9 cellular contexts compared by ENCODE assay signal in genomic region chr7:40134428-40135423, GRCh38. TPM values are rescaled to one million over a fixed set of nuclear protein-coding genes. Genes with fewer than 3 reads are reported as not detected.
DNase-seq lines count a peak whose midpoint lies in the region; ATAC-seq and TF ChIP-seq lines count a peak whose summit lies in the region.
"Had no signal": no experiment of that assay in that cellular context is flagged by ENCODE, and none has a peak within 500 bp of the region (broad histone marks: within the 10 kb centered on the region; RNA-seq: fewer than 3 reads in every experiment).

MPLKIP (minus strand) TSS chr7:40134622; CDS start chr7:40134567, 55 bp downstream.
SUGCT (plus strand) TSS chr7:40135005.

- WGBS in mammary epithelial cell (ENCODE audit: low coverage, missing lambda C conversion rate): 2% methylated on average over 15 of the region's 90 CpGs
- WGBS in smooth muscle cell (ENCODE audit: low lambda C conversion rate): 2% methylated on average over 79 of the region's 90 CpGs

- H3K9me3 Mint-ChIP-seq in immature natural killer cell: peaks cover 0 to 2% (median 0%) of the 10 kb centered on the region in 6 donors

- no peaks in the 10 kb centered on the region for H4K20me1 ChIP-seq in mammary epithelial cell (ENCODE audit: insufficient read depth, low read length)
- peaks cover 30% of the 10 kb centered on the region for H4K20me1 ChIP-seq in smooth muscle cell (ENCODE audit: low read depth)

- CTCF ChIA-PET in mammary epithelial cell (lab: Charles Lee; ENCODE audit: low non-redundant PET): interaction anchor here (0.6 kb wide), 1 partner anchor 60 kb away, joined by 3 read pairs; no protein-coding TSS in a partner anchor

- H3K4me3 ChIP-seq in WERI-Rb-1 (ENCODE audit: low read depth, low read length): peak within 1 kb of the TSS; percentile 90
- peak within 1 kb of the TSS; percentile 72 to 96 (median 80) for H3K4me3 ChIP-seq in mammary epithelial cell (replicated peaks in 1 of 3; ENCODE audit: insufficient read depth in 1 of 3, low read depth in 2 of 3, low read length in 3 of 3)
- H3K4me3 ChIP-seq in smooth muscle cell: peak within 1 kb of the TSS; percentile 75

- H3K9me3 ChIP-seq in WERI-Rb-1 (ENCODE audit: severe bottlenecking): no peaks in the 10 kb centered on the region
- no peaks in the 10 kb centered on the region for H3K9me3 ChIP-seq in mammary epithelial cell (replicated peaks; ENCODE audit: insufficient read depth, low read length)
- H3K9me3 ChIP-seq in smooth muscle cell (replicated peaks; ENCODE audit: low read depth): no peaks in the 10 kb centered on the region

- H3K36me3 Mint-ChIP-seq in immature natural killer cell: no peaks in the 10 kb centered on the region

- H3K27ac ChIP-seq in WERI-Rb-1: peak within 1 kb of the TSS; percentile 98
- peak within 1 kb of the TSS; percentile 88 for H3K27ac ChIP-seq in mammary epithelial cell (ENCODE audit: insufficient read depth, low read depth, low read length)
- peak within 1 kb of the TSS; percentile 77 for H3K27ac ChIP-seq in smooth muscle cell (ENCODE audit: low read depth)

- peaks cover 30 to 41% of the 10 kb centered on the region in 2 donors for H3K4me1 Mint-ChIP-seq in immature natural killer cell

- dilution Hi-C loops in mammary epithelial cell (cut with HindIII; ENCODE audit: low sequenced_read_pairs): no loop called here

- in situ Hi-C loops in mammary epithelial cell (cut with MboI; ENCODE audit: low sequenced_read_pairs in 2 of 2): no loop called here

- intact Hi-C loops in mammary epithelial cell (cut with micrococcal nuclease): loop anchor here (1.0 to 10.0 kb wide), 3 partner anchors 182 to 510 kb away; partner anchors contain the start of gene RALA

- peak within 1 kb of the TSS; percentile 89 to 98 (median 94) for H3K27ac Mint-ChIP-seq in immature natural killer cell

- H2AFZ ChIP-seq in mammary epithelial cell (ENCODE audit: low read depth, low read length): peak within 1 kb of the TSS; percentile 97
- peak within 1 kb of the TSS; percentile 88 for H2AFZ ChIP-seq in smooth muscle cell (ENCODE audit: low read depth)

- peaks cover 3% of the 10 kb centered on the region for H3K4me1 ChIP-seq in mammary epithelial cell (ENCODE audit: insufficient read depth, low read length)
- H3K4me1 ChIP-seq in smooth muscle cell (ENCODE audit: low read depth): peaks cover 11% of the 10 kb centered on the region

- H3K27me3 Mint-ChIP-seq in immature natural killer cell (ENCODE audit: low read depth in 3 of 3): peaks cover 11 to 19% (median 19%) of the 10 kb centered on the region in 3 donors

- H3K9ac ChIP-seq in mammary epithelial cell (ENCODE audit: insufficient read depth, low read length) (peak within 1 kb of the TSS; percentile 95), smooth muscle cell (ENCODE audit: low read depth) (peak within 1 kb of the TSS; percentile 93)

- TF ChIP-seq CTCF in WERI-Rb-1 (IDR thresholded peaks at IDR 0.05; ENCODE audit: low read depth, low read length): peak; percentile 96
- peak; percentile 65 to 87 for TF ChIP-seq CTCF in mammary epithelial cell (conservative IDR thresholded peaks at IDR 0.05 in 1 of 2, IDR thresholded peaks at IDR 0.05 in 1 of 2; ENCODE audit: extremely low read depth in 1 of 2, insufficient read depth in 1 of 2, low read depth in 1 of 2, low read length in 2 of 2)
- peak; percentile 96 for TF ChIP-seq CTCF in smooth muscle cell (IDR thresholded peaks at IDR 0.05; ENCODE audit: borderline replicate concordance, insufficient read depth, poor library complexity, severe bottlenecking)

- H3K27me3 ChIP-seq in WERI-Rb-1 (ENCODE audit: insufficient read depth, low read depth, severe bottlenecking) (no peaks in the 10 kb centered on the region), mammary epithelial cell (ENCODE audit: insufficient read depth, low read length) (no peaks in the 10 kb centered on the region), smooth muscle cell (ENCODE audit: low read depth) (no peaks in the 10 kb centered on the region)

- peak; percentile 93 for DNase-seq in AG08395 (ENCODE audit: low spot score)
- DNase-seq in NCI-H2171 (lab: John Stamatoyannopoulos, UW): peak; percentile 79
- DNase-seq in WERI-Rb-1: peak; percentile 83
- peak; percentile 85 for DNase-seq in mammary epithelial cell
- peak; percentile 89 to 92 (median 92) for DNase-seq in immature natural killer cell
- peak; percentile 74 for DNase-seq in smooth muscle cell (lab: John Stamatoyannopoulos, UW; ENCODE audit: unreplicated experiment)

- H3K4me3 Mint-ChIP-seq in immature natural killer cell: peak within 1 kb of the TSS; percentile 95 to 99 (median 97)

- BruUV-seq in mammary epithelial cell (replicated peaks; lab: Mats Ljungman, UMichigan): no TSS peak

- H3K4me2 ChIP-seq in mammary epithelial cell (ENCODE audit: insufficient read depth, low read depth, low read length): peak within 1 kb of the TSS; percentile 99
- peak within 1 kb of the TSS; percentile 90 for H3K4me2 ChIP-seq in smooth muscle cell

- ATAC-seq in GM18870 (IDR thresholded peaks at IDR 0.05; ENCODE audit: unreplicated experiment) (peak; percentile 93), HG03108 (IDR thresholded peaks at IDR 0.05; ENCODE audit: unreplicated experiment) (peak; percentile 89)

- H3K79me2 ChIP-seq in mammary epithelial cell (ENCODE audit: insufficient read depth, low read length): peaks cover 46% of the 10 kb centered on the region
- H3K79me2 ChIP-seq in smooth muscle cell (ENCODE audit: low read depth): peaks cover 44% of the 10 kb centered on the region

- H3F3A ChIP-seq in smooth muscle cell (ENCODE audit: low read depth): no peaks in the 10 kb centered on the region

- H3K36me3 ChIP-seq in WERI-Rb-1 (peaks cover 14% of the 10 kb centered on the region), mammary epithelial cell (ENCODE audit: insufficient read depth, low read length) (no peaks in the 10 kb centered on the region), smooth muscle cell (ENCODE audit: low read depth) (no peaks in the 10 kb centered on the region)

RNA-seq across cellular contexts. Expression of gene MPLKIP, which starts in this region (rescaled TPM):
- total RNA-seq in mammary epithelial cell (10 to 100 TPM; 17.8 to 45.4 TPM), smooth muscle cell (34.2 and 38.0 TPM in 2 replicates)
- polyA plus RNA-seq in mammary epithelial cell (33.3 TPM), immature natural killer cell (10 to 100 TPM; 60.8 to 83.4 (median 65.0) TPM), smooth muscle cell (40.3 and 55.1 TPM in 2 replicates)
- polyA minus RNA-seq in mammary epithelial cell: 2.8 TPM

RNA-seq across cellular contexts. Expression of gene SUGCT, which starts in this region (rescaled TPM):
- 100 to 1,000 TPM in 1 of 2 donors, 10 to 100 TPM in 1; 12.3 to 138 TPM for total RNA-seq in mammary epithelial cell
- 72.6 TPM for polyA plus RNA-seq in mammary epithelial cell
- 41.0 TPM for polyA minus RNA-seq in mammary epithelial cell
- under 1 TPM in 1 of 3 donors, not detected in 2; 0.28 TPM for polyA plus RNA-seq in immature natural killer cell
- 8.0 and 16.9 TPM in 2 replicates for total RNA-seq in smooth muscle cell
- polyA plus RNA-seq in smooth muscle cell: 65.8 and 66.4 TPM in 2 replicates
- total RNA-seq: T-helper 1 cell treated with Interleukin-12 subunit alpha and Interleukin-12 subunit beta and Interleukin-4 antibody, amounts not matched to agents 30 ng/mL and 1 ng/mL, for 36 hours had no signal

Comparison
In these comparisons a context has a peak if more than half of its experiments do, and no peak if none do; other contexts are left out.
1. Peak in every context shown above with its lines: DNase-seq, ATAC-seq, H3K4me3 ChIP-seq and H3K27ac ChIP-seq.
2. RNA of gene SUGCT (polyA plus RNA-seq): 72.6 TPM in mammary epithelial cell (single experiment) and 65.8 to 66.4 TPM in smooth muscle cell; 0.28 TPM in immature natural killer cell; every median in the first group is over 10 times any median in the second.